ENCODE assay signal across 8 cellular contexts in the genomic region with DNA sequence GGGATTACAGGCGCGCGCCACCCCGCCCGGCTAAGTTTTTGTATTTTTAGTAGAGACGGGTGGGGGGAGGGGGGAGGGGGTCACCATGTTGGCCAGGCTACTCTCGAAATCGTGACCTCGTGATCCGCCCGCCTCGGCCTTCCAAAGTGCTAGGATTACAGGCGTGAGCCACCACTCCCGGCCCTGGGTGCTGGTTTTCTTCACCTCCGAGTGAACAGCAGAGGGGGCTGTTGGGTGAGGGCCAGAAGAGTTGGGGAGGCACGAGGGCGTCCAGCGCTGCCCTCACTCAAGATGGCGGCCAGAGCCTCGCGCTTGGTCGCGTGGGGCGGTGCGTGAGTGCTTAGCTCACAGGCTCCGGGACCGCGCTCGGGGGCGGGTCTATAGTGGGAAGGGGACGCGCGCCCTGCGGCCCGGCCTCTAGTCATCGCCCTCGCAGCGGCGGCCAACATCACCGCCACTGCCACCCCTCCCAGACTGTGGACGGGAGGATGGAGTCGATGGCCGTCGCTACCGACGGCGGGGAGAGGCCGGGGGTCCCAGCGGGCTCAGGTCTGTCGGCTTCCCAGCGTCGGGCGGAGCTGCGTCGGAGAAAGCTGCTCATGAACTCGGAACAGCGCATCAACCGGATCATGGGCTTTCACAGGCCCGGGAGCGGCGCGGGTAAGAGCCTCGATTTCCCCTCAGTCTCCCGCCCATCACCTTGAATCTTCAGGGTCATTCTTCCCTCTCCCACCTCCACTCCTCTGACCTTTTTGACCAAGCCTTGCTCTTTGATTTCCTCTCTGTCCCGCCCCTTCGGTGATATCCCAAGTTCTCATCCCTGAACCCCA. TPM values are rescaled to one million over a fixed set of nuclear protein-coding genes. Genes with fewer than 3 reads are reported as not detected.
DNase-seq lines count a peak whose midpoint lies in the region; ATAC-seq and TF ChIP-seq lines count a peak whose summit lies in the region.

TSS of gene CAMLG (plus strand) at position 416 of the 830 bp plus-strand sequence. CDS start at position 489, 73 bp downstream.

- POLR2A ChIA-PET in RWPE1 (lab: Yijun Ruan, JAX; ENCODE audit: low non-redundant PET) = interaction anchor here (0.9 kb wide), 1 partner anchor 17 kb away, joined by 3 read pairs; no protein-coding TSS in a partner anchor

- CTCF ChIA-PET in RWPE1 (lab: Yijun Ruan, JAX) = interaction anchor here (0.5 to 1.4 kb wide), 8 partner anchors 20 to 453 kb away, joined by 3 to 5 read pairs (median 4); partner anchors contain the start of gene SEC24A

- H3K27ac ChIP-seq in RWPE1 = peak within 1 kb of the TSS; percentile 88

- H3K36me3 Mint-ChIP-seq in activated T-helper 2 cell treated with anti-CD3 and anti-CD28 coated beads, Interferon-gamma antibody, Interleukin-2, Interleukin-4, amounts not matched to agents 10 μg/mL and 5 μg/mL and 100 μg/mL, durations not matched to agents 14 hours and 24 hours and 36 hours (ENCODE audit: low read depth) = peaks cover 11% of the 10 kb centered on the region
- H3K36me3 Mint-ChIP-seq in natural killer cell = no peaks in the 10 kb centered on the region

- TF ChIP-seq CTCF in LNCaP clone FGC (IDR thresholded peaks at IDR 0.05; ENCODE audit: control insufficient read depth, extremely low read depth, insufficient read depth) (peak; percentile 30; the same call in 1 of the 2 replicates), RWPE1 (conservative IDR thresholded peaks at IDR 0.05; ENCODE audit: low read depth) (peak; percentile 61), fibroblast of mammary gland (conservative IDR thresholded peaks at IDR 0.05; ENCODE audit: control insufficient read depth, insufficient read depth, low read depth, low read length) (peak; percentile 39), natural killer cell (IDR thresholded peaks at IDR 0.05) (peak; percentile 75)

- H3K9me3 Mint-ChIP-seq in activated T-helper 2 cell treated with anti-CD3 and anti-CD28 coated beads, Interferon-gamma antibody, Interleukin-2, Interleukin-4, amounts not matched to agents 10 μg/mL and 5 μg/mL and 100 μg/mL, durations not matched to agents 14 hours and 24 hours and 36 hours = no peaks in the 10 kb centered on the region
- no peaks in the 10 kb centered on the region for H3K9me3 Mint-ChIP-seq in natural killer cell

- peaks cover 16% of the 10 kb centered on the region for H3K4me1 Mint-ChIP-seq in activated T-helper 2 cell treated with anti-CD3 and anti-CD28 coated beads, Interferon-gamma antibody, Interleukin-2, Interleukin-4, amounts not matched to agents 10 μg/mL and 5 μg/mL and 100 μg/mL, durations not matched to agents 14 hours and 24 hours and 36 hours (ENCODE audit: low read depth)
- H3K4me1 Mint-ChIP-seq in natural killer cell = peaks cover 16 to 27% of the 10 kb centered on the region in 2 donors

- H3K27me3 Mint-ChIP-seq in activated T-helper 2 cell treated with anti-CD3 and anti-CD28 coated beads, Interferon-gamma antibody, Interleukin-2, Interleukin-4, amounts not matched to agents 10 μg/mL and 5 μg/mL and 100 μg/mL, durations not matched to agents 14 hours and 24 hours and 36 hours (ENCODE audit: low read depth) = no peaks in the 10 kb centered on the region
- no peaks in the 10 kb centered on the region for H3K27me3 Mint-ChIP-seq in natural killer cell (ENCODE audit: low read depth in 2 of 2)

- H3K4me3 Mint-ChIP-seq in activated T-helper 2 cell treated with anti-CD3 and anti-CD28 coated beads, Interferon-gamma antibody, Interleukin-2, Interleukin-4, amounts not matched to agents 10 μg/mL and 5 μg/mL and 100 μg/mL, durations not matched to agents 14 hours and 24 hours and 36 hours (ENCODE audit: low read depth) = peak within 1 kb of the TSS; percentile 91
- peak within 1 kb of the TSS; percentile 98 for H3K4me3 Mint-ChIP-seq in natural killer cell

- H3K27ac Mint-ChIP-seq in activated T-helper 2 cell treated with anti-CD3 and anti-CD28 coated beads, Interferon-gamma antibody, Interleukin-2, Interleukin-4, amounts not matched to agents 10 μg/mL and 5 μg/mL and 100 μg/mL, durations not matched to agents 14 hours and 24 hours and 36 hours = peak within 1 kb of the TSS; percentile 87
- H3K27ac Mint-ChIP-seq in natural killer cell = peak within 1 kb of the TSS; percentile 96 to 97

- ATAC-seq in natural killer cell = peak; percentile 96 to 100 (median 97)

- peak; percentile 100 for DNase-seq in ELF-1 (ENCODE audit: low read depth, low spot score)
- DNase-seq in GOT3 (lab: John Stamatoyannopoulos, UW) = peak; percentile 96
- peak; percentile 77 for DNase-seq in LNCaP clone FGC (ENCODE audit: low read depth)
- DNase-seq in RWPE1 (ENCODE audit: low spot score) = peak; percentile 93
- peak; percentile 97 for DNase-seq in activated T-helper 2 cell treated with anti-CD3 and anti-CD28 coated beads, Interferon-gamma antibody, Interleukin-2, Interleukin-4, amounts not matched to agents 10 μg/mL and 5 μg/mL and 100 μg/mL, durations not matched to agents 14 hours and 24 hours and 36 hours (ENCODE audit: low spot score)
- peak; percentile 98 for DNase-seq in fibroblast of mammary gland (ENCODE audit: low read depth)
- DNase-seq in natural killer cell = peak; percentile 97
- DNase-seq in stimulated activated naive CD4-positive, alpha-beta T cell treated with Interleukin-2 at 50 U/mL for 16 hours (lab: John Stamatoyannopoulos, UW) = peak; percentile 98

- H3K4me3 ChIP-seq in LNCaP clone FGC (ENCODE audit: low read depth, low read length) = peak within 1 kb of the TSS; percentile 90
- peak within 1 kb of the TSS; percentile 98 for H3K4me3 ChIP-seq in fibroblast of mammary gland (ENCODE audit: control insufficient read depth, low read depth, low read length)

- intact Hi-C loops in activated T-helper 2 cell treated with anti-CD3 and anti-CD28 coated beads, Interferon-gamma antibody, Interleukin-2, Interleukin-4, amounts not matched to agents 10 μg/mL and 5 μg/mL and 100 μg/mL, durations not matched to agents 14 hours and 24 hours and 36 hours (cut with micrococcal nuclease) = loop anchor here (1.0 to 10.0 kb wide), 8 partner anchors 20 to 366 kb away; partner anchors contain the start of genes C5orf24, DDX46, JADE2 and PCBD2
- intact Hi-C loops in natural killer cell (cut with micrococcal nuclease) = loop anchor here (1.0 to 2.0 kb wide), 5 partner anchors 20 to 368 kb away; partner anchors contain the start of genes C5orf24, DDX46, PCBD2 and TXNDC15

RNA-seq across cellular contexts. Expression of gene CAMLG, which starts in this region (rescaled TPM):
- 28.1 and 29.1 TPM in 2 replicates for total RNA-seq in activated T-helper 2 cell treated with anti-CD3 and anti-CD28 coated beads, Interferon-gamma antibody, Interleukin-2, Interleukin-4, amounts not matched to agents 10 μg/mL and 5 μg/mL and 100 μg/mL, durations not matched to agents 14 hours and 24 hours and 36 hours
- 10 to 100 TPM; 23.5 to 35.9 (median 34.6) TPM for total RNA-seq in natural killer cell

Comparison
In these comparisons a context has a peak if more than half of its experiments do, and no peak if none do; other contexts are left out.
1. Peak in every context shown above with its lines: DNase-seq, ATAC-seq, H3K4me3 ChIP-seq and H3K27ac ChIP-seq.